Comparison of ENCODE assay signal across 28 cellular contexts in genomic region chr3:10423171-10423882, GRCh38.
"Had no signal": no experiment of that assay in that cellular context is flagged by ENCODE, and none has a peak within 500 bp of the region (broad histone marks: within the 10 kb centered on the region; RNA-seq: fewer than 3 reads in every experiment).

No MANE protein-coding gene starts in this region.

- H3K4me1 ChIP-seq: adrenal gland, body of pancreas, esophagus squamous epithelium, heart right ventricle, left lung, lower lobe of right lung had no signal

- H3K36me3 ChIP-seq: adrenal gland, esophagus squamous epithelium, heart right ventricle, left lung, lower lobe of right lung, thoracic aorta had no signal

- H3K4me3 ChIP-seq: adrenal gland, body of pancreas, esophagus squamous epithelium, heart right ventricle, left lung, lower lobe of right lung, thoracic aorta had no signal

- H3K9me3 ChIP-seq: adrenal gland, body of pancreas, esophagus squamous epithelium, heart right ventricle, left lung, lower lobe of right lung, thoracic aorta had no signal

- H3K27ac Mint-ChIP-seq: activated naive CD4-positive, alpha-beta T cell treated with anti-CD3 and anti-CD28 coated beads for 36 hours; activated naive CD8-positive, alpha-beta T cell treated with anti-CD3 and anti-CD28 coated beads for 36 hours; activated T-cell treated with anti-CD3 and anti-CD28 coated beads, Interleukin-2, amount 50 U/mL, for 72 hours; natural killer cell; stimulated activated effector memory CD8-positive, alpha-beta T cell treated with anti-CD3 and anti-CD28 coated beads, Interleukin-12 subunit alpha, Interleukin-12 subunit beta, amount 100 ng/mL, for 72 hours; stimulated activated naive CD8-positive, alpha-beta T cell treated with anti-CD3 and anti-CD28 coated beads, Interleukin-15, Interleukin-2, amounts not matched to agents 100 ng/mL and 50 ng/mL, for 24 hours; T-helper 1 cell treated with Interleukin-12 subunit alpha and Interleukin-12 subunit beta and Interleukin-4 antibody, amounts not matched to agents 30 μg/mL and 1 μg/mL, for 36 hours had no signal

- ATAC-seq: activated T-cell treated with anti-CD3 and anti-CD28 coated beads, Interleukin-2, amount 50 U/mL, for 72 hours; body of pancreas; heart right ventricle; left lung; lower lobe of right lung; natural killer cell; right cardiac atrium; stimulated activated effector memory CD8-positive, alpha-beta T cell treated with anti-CD3 and anti-CD28 coated beads, Interleukin-12 subunit alpha, Interleukin-12 subunit beta, amount 100 ng/mL, for 72 hours had no signal

- DNase-seq: activated CD4-positive, alpha-beta T cell treated with anti-CD3 and anti-CD28 coated beads, Interleukin-2, amount 50 U/mL, for 1 hour; activated effector memory CD4-positive, alpha-beta T cell treated with Interleukin-2 at 50 U/mL for 16 hours; activated naive CD4-positive, alpha-beta T cell treated with anti-CD3 and anti-CD28 coated beads for 36 hours; activated naive CD8-positive, alpha-beta T cell treated with anti-CD3 and anti-CD28 coated beads for 36 hours; activated T-cell treated with anti-CD3 and anti-CD28 coated beads for 4 hours; activated T-cell treated with anti-CD3 and anti-CD28 coated beads, Interleukin-2, amount 50 U/mL, for 72 hours; adrenal gland; aorta; body of pancreas; dermis blood vessel endothelial cell; effector CD4-positive, alpha-beta T cell; esophagus squamous epithelium; foreskin melanocyte; heart right ventricle; left lung; lower lobe of right lung; mesenchymal stem cell; natural killer cell; right cardiac atrium; stimulated activated CD4-positive, alpha-beta T cell treated with anti-CD3 and anti-CD28 coated beads, Interleukin-4, amount 100 ng/mL, for 24 hours; T-helper 9 cell; trophoblast cell had no signal

- H3K36me3 Mint-ChIP-seq: activated naive CD8-positive, alpha-beta T cell treated with anti-CD3 and anti-CD28 coated beads for 36 hours; natural killer cell; stimulated activated effector memory CD8-positive, alpha-beta T cell treated with anti-CD3 and anti-CD28 coated beads, Interleukin-12 subunit alpha, Interleukin-12 subunit beta, amount 100 ng/mL, for 72 hours had no signal

- H3K9me3 Mint-ChIP-seq: activated naive CD4-positive, alpha-beta T cell treated with anti-CD3 and anti-CD28 coated beads for 36 hours; activated naive CD8-positive, alpha-beta T cell treated with anti-CD3 and anti-CD28 coated beads for 36 hours; activated T-cell treated with anti-CD3 and anti-CD28 coated beads, Interleukin-2, amount 50 U/mL, for 72 hours; natural killer cell; stimulated activated effector memory CD8-positive, alpha-beta T cell treated with anti-CD3 and anti-CD28 coated beads, Interleukin-12 subunit alpha, Interleukin-12 subunit beta, amount 100 ng/mL, for 72 hours; stimulated activated naive CD8-positive, alpha-beta T cell treated with anti-CD3 and anti-CD28 coated beads, Interleukin-15, Interleukin-2, amounts not matched to agents 100 ng/mL and 50 ng/mL, for 24 hours; T-helper 1 cell treated with Interleukin-12 subunit alpha and Interleukin-12 subunit beta and Interleukin-4 antibody, amounts not matched to agents 30 μg/mL and 1 μg/mL, for 36 hours had no signal

- H3K4me3 Mint-ChIP-seq: activated naive CD4-positive, alpha-beta T cell treated with anti-CD3 and anti-CD28 coated beads for 36 hours; activated naive CD8-positive, alpha-beta T cell treated with anti-CD3 and anti-CD28 coated beads for 36 hours; activated T-cell treated with anti-CD3 and anti-CD28 coated beads, Interleukin-2, amount 50 U/mL, for 72 hours; natural killer cell; stimulated activated effector memory CD8-positive, alpha-beta T cell treated with anti-CD3 and anti-CD28 coated beads, Interleukin-12 subunit alpha, Interleukin-12 subunit beta, amount 100 ng/mL, for 72 hours; stimulated activated naive CD8-positive, alpha-beta T cell treated with anti-CD3 and anti-CD28 coated beads, Interleukin-15, Interleukin-2, amounts not matched to agents 100 ng/mL and 50 ng/mL, for 24 hours; T-helper 1 cell treated with Interleukin-12 subunit alpha and Interleukin-12 subunit beta and Interleukin-4 antibody, amounts not matched to agents 30 μg/mL and 1 μg/mL, for 36 hours had no signal

- H3K27me3 Mint-ChIP-seq: activated naive CD8-positive, alpha-beta T cell treated with anti-CD3 and anti-CD28 coated beads for 36 hours; stimulated activated naive CD8-positive, alpha-beta T cell treated with anti-CD3 and anti-CD28 coated beads, Interleukin-15, Interleukin-2, amounts not matched to agents 100 ng/mL and 50 ng/mL, for 24 hours had no signal

- H3K4me1 Mint-ChIP-seq: natural killer cell had no signal

- H3K27ac ChIP-seq: adrenal gland, body of pancreas, epithelial cell of prostate, esophagus squamous epithelium, heart right ventricle, left lung, lower lobe of right lung, thoracic aorta, VCaP had no signal

- H3K27me3 ChIP-seq: adrenal gland, body of pancreas had no signal
